Comparison of ENCODE assay signal across 27 cellular contexts in the genomic region with DNA sequence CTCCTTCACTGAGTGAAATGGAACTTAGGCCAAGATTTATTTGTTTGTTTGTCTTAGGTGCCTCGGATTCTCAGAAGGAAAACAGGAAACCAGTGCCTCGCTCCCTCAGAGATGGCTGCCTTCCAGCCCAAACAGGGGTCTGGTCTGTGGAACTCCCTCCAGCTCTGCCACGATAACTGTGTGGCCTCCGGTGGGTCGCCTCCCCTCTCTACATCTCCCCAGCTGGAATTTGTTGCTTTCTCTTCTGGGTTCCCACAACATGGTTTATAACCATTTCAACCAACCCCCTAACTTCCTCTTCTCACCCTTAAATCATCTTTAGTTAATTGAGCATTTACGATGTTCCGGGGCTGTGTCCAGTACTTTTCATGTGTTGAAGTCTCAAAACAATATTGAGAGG. TPM values are rescaled to one million over a fixed set of nuclear protein-coding genes. Genes with fewer than 3 reads are reported as not detected.
DNase-seq lines count a peak whose midpoint lies in the region; ATAC-seq, FAIRE-seq and TF ChIP-seq lines count a peak whose summit lies in the region.
"Had no signal": no experiment of that assay in that cellular context is flagged by ENCODE, and none has a peak within 500 bp of the region (broad histone marks: within the 10 kb centered on the region; RNA-seq: fewer than 3 reads in every experiment).

No MANE protein-coding gene starts in this region.

- H3K4me1 Mint-ChIP-seq in activated naive CD8-positive, alpha-beta T cell (ENCODE audit: low read depth), result peaks cover 23% of the 10 kb centered on the region
- H3K4me1 Mint-ChIP-seq in activated naive CD8-positive, alpha-beta T cell treated with anti-CD3 and anti-CD28 coated beads for 36 hours, result peaks cover 17% of the 10 kb centered on the region
- H3K4me1 Mint-ChIP-seq in stimulated activated effector memory CD8-positive, alpha-beta T cell treated with anti-CD3 and anti-CD28 coated beads, Interleukin-12 subunit alpha, Interleukin-12 subunit beta, amount 100 ng/mL, for 72 hours, result peaks cover 12% of the 10 kb centered on the region

- H3K4me3 Mint-ChIP-seq in activated naive CD8-positive, alpha-beta T cell, result no peak overlapping the region
- no peak overlapping the region for H3K4me3 Mint-ChIP-seq in activated naive CD8-positive, alpha-beta T cell treated with anti-CD3 and anti-CD28 coated beads for 36 hours
- no peak overlapping the region for H3K4me3 Mint-ChIP-seq in stimulated activated effector memory CD8-positive, alpha-beta T cell treated with anti-CD3 and anti-CD28 coated beads, Interleukin-12 subunit alpha, Interleukin-12 subunit beta, amount 100 ng/mL, for 72 hours
- H3K4me3 Mint-ChIP-seq: activated naive CD4-positive, alpha-beta T cell treated with anti-CD3 and anti-CD28 coated beads, Interleukin-2, amount 10 ng/mL, durations not matched to agents 7 days and 5 days; central memory CD8-positive, alpha-beta T cell; stimulated activated naive CD8-positive, alpha-beta T cell treated with anti-CD3 and anti-CD28 coated beads, Interleukin-15, Interleukin-2, amounts not matched to agents 100 ng/mL and 50 ng/mL, for 24 hours had no signal

- H3K79me2 ChIP-seq in endothelial cell of umbilical vein (ENCODE audit: control insufficient read depth, insufficient read depth, low read length), result no peaks in the 10 kb centered on the region

- no peaks in the 10 kb centered on the region for H3K27me3 ChIP-seq in endothelial cell of umbilical vein (ENCODE audit: control insufficient read depth in 2 of 2, insufficient read depth in 2 of 2, low read length in 2 of 2)
- H3K27me3 ChIP-seq: BE2C, transverse colon had no signal

- H3K4me3 ChIP-seq in endothelial cell of umbilical vein (replicated peaks in 1 of 3; ENCODE audit: insufficient read depth in 1 of 3, low read depth in 1 of 3, low read length in 3 of 3), result no peak overlapping the region
- H3K4me3 ChIP-seq: HAP-1, lung, psoas muscle, transverse colon had no signal

- no peaks in the 10 kb centered on the region for H3K9me3 Mint-ChIP-seq in activated naive CD8-positive, alpha-beta T cell (ENCODE audit: low read depth)
- no peaks in the 10 kb centered on the region for H3K9me3 Mint-ChIP-seq in activated naive CD8-positive, alpha-beta T cell treated with anti-CD3 and anti-CD28 coated beads for 36 hours
- H3K9me3 Mint-ChIP-seq in stimulated activated effector memory CD8-positive, alpha-beta T cell treated with anti-CD3 and anti-CD28 coated beads, Interleukin-12 subunit alpha, Interleukin-12 subunit beta, amount 100 ng/mL, for 72 hours, result no peaks in the 10 kb centered on the region
- H3K9me3 Mint-ChIP-seq: activated naive CD4-positive, alpha-beta T cell treated with anti-CD3 and anti-CD28 coated beads, Interleukin-2, amount 10 ng/mL, durations not matched to agents 7 days and 5 days; central memory CD8-positive, alpha-beta T cell; stimulated activated naive CD8-positive, alpha-beta T cell treated with anti-CD3 and anti-CD28 coated beads, Interleukin-15, Interleukin-2, amounts not matched to agents 100 ng/mL and 50 ng/mL, for 24 hours had no signal

- POLR2A ChIA-PET in endothelial cell of umbilical vein (lab: Charles Lee), result no interaction called here

- H4K20me1 ChIP-seq in endothelial cell of umbilical vein (replicated peaks; ENCODE audit: control insufficient read depth, extremely low read depth, insufficient read depth, low read length), result no peaks in the 10 kb centered on the region

- H3K27me3 Mint-ChIP-seq in activated naive CD8-positive, alpha-beta T cell, result no peaks in the 10 kb centered on the region
- H3K27me3 Mint-ChIP-seq in activated naive CD8-positive, alpha-beta T cell treated with anti-CD3 and anti-CD28 coated beads for 36 hours, result peaks cover 3% of the 10 kb centered on the region
- H3K27me3 Mint-ChIP-seq: stimulated activated naive CD8-positive, alpha-beta T cell treated with anti-CD3 and anti-CD28 coated beads, Interleukin-15, Interleukin-2, amounts not matched to agents 100 ng/mL and 50 ng/mL, for 24 hours had no signal

- H3K27ac ChIP-seq in endothelial cell of umbilical vein (ENCODE audit: insufficient read depth, low read depth, low read length), result peak overlapping the region; percentile 33

- no peak for DNase-seq in activated naive CD8-positive, alpha-beta T cell treated with anti-CD3 and anti-CD28 coated beads for 36 hours
- DNase-seq in NOMO-1 treated with DMSO at 0.1 percent for 48 hours (lab: John Stamatoyannopoulos, UW; ENCODE audit: unreplicated experiment) (peak; percentile 55), endothelial cell of umbilical vein (ENCODE audit: low read depth, low spot score) (peak; percentile 55), SIG-M5 (lab: John Stamatoyannopoulos, UW) (no peak), GM20000 (ENCODE audit: low spot score) (no peak)
- DNase-seq in stimulated activated effector memory CD8-positive, alpha-beta T cell treated with anti-CD3 and anti-CD28 coated beads, Interleukin-12 subunit alpha, Interleukin-12 subunit beta, amount 100 ng/mL, for 72 hours (ENCODE audit: low spot score in 2 of 2), result no peak
- DNase-seq: activated naive CD4-positive, alpha-beta T cell treated with anti-CD3 and anti-CD28 coated beads, Interleukin-2, amount 10 ng/mL, durations not matched to agents 7 days and 5 days; BE2C; COR-L47; erythroblast; foreskin melanocyte; hippocampal formation; NCI-H1436 treated with DMSO at 0.1 percent for 48 hours; NCI-H2171; NCI-H526; psoas muscle; small intestine; transverse colon had no signal

- H3K9me1 ChIP-seq in endothelial cell of umbilical vein (replicated peaks; ENCODE audit: control insufficient read depth, extremely low read depth, insufficient read depth, low read length), result no peaks in the 10 kb centered on the region

- no peak for TF ChIP-seq POLR2A in endothelial cell of umbilical vein (IDR thresholded peaks at IDR 0.05; ENCODE audit: low read depth, low read length)

- FAIRE-seq in endothelial cell of umbilical vein (lab: Jason Lieb, UNC), result no peak
- FAIRE-seq: small intestine had no signal

- intact Hi-C loops in endothelial cell of umbilical vein (cut with micrococcal nuclease), result no loop called here

- peaks cover 33% of the 10 kb centered on the region for H3K4me1 ChIP-seq in endothelial cell of umbilical vein (ENCODE audit: control insufficient read depth, extremely low read depth, insufficient read depth, low read length)
- H3K4me1 ChIP-seq: BE2C, HAP-1, psoas muscle had no signal

- dilution Hi-C loops in endothelial cell of umbilical vein (cut with MboI; ENCODE audit: extremely low pct_ligation_motif_present, low sequenced_read_pairs), result loop anchor here (25.0 kb wide), 1 partner anchor 97 kb away; a partner anchor contains a TSS

- peak overlapping the region; percentile 2 for H3K4me2 ChIP-seq in endothelial cell of umbilical vein (ENCODE audit: insufficient read depth, low read length)

- no peak overlapping the region for H3K9ac ChIP-seq in endothelial cell of umbilical vein (replicated peaks; ENCODE audit: extremely low read depth, insufficient read depth, low read length)

- H3K36me3 Mint-ChIP-seq in activated naive CD8-positive, alpha-beta T cell, result no peaks in the 10 kb centered on the region
- no peaks in the 10 kb centered on the region for H3K36me3 Mint-ChIP-seq in activated naive CD8-positive, alpha-beta T cell treated with anti-CD3 and anti-CD28 coated beads for 36 hours
- no peaks in the 10 kb centered on the region for H3K36me3 Mint-ChIP-seq in stimulated activated effector memory CD8-positive, alpha-beta T cell treated with anti-CD3 and anti-CD28 coated beads, Interleukin-12 subunit alpha, Interleukin-12 subunit beta, amount 100 ng/mL, for 72 hours
- H3K36me3 Mint-ChIP-seq: activated naive CD4-positive, alpha-beta T cell treated with anti-CD3 and anti-CD28 coated beads, Interleukin-2, amount 10 ng/mL, durations not matched to agents 7 days and 5 days had no signal

- peak overlapping the region; percentile 20 for H2AFZ ChIP-seq in endothelial cell of umbilical vein (ENCODE audit: low read depth, low read length)

- no peaks in the 10 kb centered on the region for H3K36me3 ChIP-seq in endothelial cell of umbilical vein (ENCODE audit: control insufficient read depth in 2 of 2, extremely low read depth in 1 of 2, insufficient read depth in 2 of 2, low read length in 2 of 2)
- H3K36me3 ChIP-seq: BE2C, HAP-1, transverse colon had no signal

- TF ChIP-seq CTCF in endothelial cell of umbilical vein (IDR thresholded peaks at IDR 0.05; ENCODE audit: extremely low read depth in 1 of 2, insufficient read depth in 1 of 2, low read depth in 1 of 2, low read length in 2 of 2) (no peak), GM20000 (IDR thresholded peaks at IDR 0.05; ENCODE audit: extremely low read depth, missing control alignments) (no peak)

- CTCF ChIA-PET in endothelial cell of umbilical vein (lab: Charles Lee), result interaction anchor here (1.4 to 2.8 kb wide), 4 partner anchors 15 to 102 kb away, joined by 3 to 36 read pairs (median 6); no protein-coding TSS in a partner anchor

- peak overlapping the region; percentile 16 for H3K27ac Mint-ChIP-seq in activated naive CD8-positive, alpha-beta T cell
- no peak overlapping the region for H3K27ac Mint-ChIP-seq in activated naive CD8-positive, alpha-beta T cell treated with anti-CD3 and anti-CD28 coated beads for 36 hours
- H3K27ac Mint-ChIP-seq in stimulated activated effector memory CD8-positive, alpha-beta T cell treated with anti-CD3 and anti-CD28 coated beads, Interleukin-12 subunit alpha, Interleukin-12 subunit beta, amount 100 ng/mL, for 72 hours, result peak overlapping the region; percentile 55
- H3K27ac Mint-ChIP-seq: activated naive CD4-positive, alpha-beta T cell treated with anti-CD3 and anti-CD28 coated beads, Interleukin-2, amount 10 ng/mL, durations not matched to agents 7 days and 5 days; stimulated activated naive CD8-positive, alpha-beta T cell treated with anti-CD3 and anti-CD28 coated beads, Interleukin-15, Interleukin-2, amounts not matched to agents 100 ng/mL and 50 ng/mL, for 24 hours had no signal

- no peak for ATAC-seq in stimulated activated effector memory CD8-positive, alpha-beta T cell treated with anti-CD3 and anti-CD28 coated beads, Interleukin-12 subunit alpha, Interleukin-12 subunit beta, amount 100 ng/mL, for 72 hours
- no peak for ATAC-seq in GM21723 (IDR thresholded peaks at IDR 0.05; ENCODE audit: unreplicated experiment)
- ATAC-seq: psoas muscle had no signal

- BruUV-seq in endothelial cell of umbilical vein (replicated peaks; lab: Mats Ljungman, UMichigan), result no TSS peak

- H3K9me3 ChIP-seq in endothelial cell of umbilical vein (replicated peaks; ENCODE audit: control insufficient read depth, insufficient read depth, low read length), result no peaks in the 10 kb centered on the region
- H3K9me3 ChIP-seq: BE2C, HAP-1, psoas muscle, transverse colon had no signal

RNA-seq across cellular contexts. Expression of a gene that starts 30.9 kb away (rescaled TPM):
- under 1 TPM; 0.34 to 0.54 TPM for total RNA-seq in activated naive CD8-positive, alpha-beta T cell treated with anti-CD3 and anti-CD28 coated beads for 36 hours
- total RNA-seq in endothelial cell of umbilical vein, result 3.1 and 4.4 TPM in 2 replicates
- polyA plus RNA-seq in endothelial cell of umbilical vein, result 14.4 and 19.3 TPM in 2 replicates
- polyA plus RNA-seq in endothelial cell of umbilical vein (2011; cell fraction: cytosol; rRNA removed), result 8.6 and 9.4 TPM in 2 replicates
- 2.9 and 4.0 TPM in 2 replicates for polyA plus RNA-seq in endothelial cell of umbilical vein (2011; cell fraction: nucleus; rRNA removed)
- polyA plus RNA-seq in endothelial cell of umbilical vein (2012), result 2.6 and 2.9 TPM in 2 replicates
- polyA minus RNA-seq in endothelial cell of umbilical vein, result 4.8 and 5.6 TPM in 2 replicates
- 41.6 TPM for polyA minus RNA-seq in endothelial cell of umbilical vein (2011; cell fraction: cytosol; rRNA and poly(A)+ RNA removed)
- 1.4 and 1.6 TPM in 2 replicates for polyA minus RNA-seq in endothelial cell of umbilical vein (2011; cell fraction: nucleus; rRNA and poly(A)+ RNA removed)
- total RNA-seq: A172 had no signal

RNA-seq across cellular contexts. Expression of a gene that starts 43.2 kb away (rescaled TPM):
- 10 to 100 TPM; 12.4 to 12.7 TPM for total RNA-seq in activated naive CD8-positive, alpha-beta T cell treated with anti-CD3 and anti-CD28 coated beads for 36 hours
- total RNA-seq in endothelial cell of umbilical vein, result not detected in 2 replicates
- not detected in 2 replicates for polyA plus RNA-seq in endothelial cell of umbilical vein
- not detected in 2 replicates for polyA plus RNA-seq in endothelial cell of umbilical vein (2011; cell fraction: cytosol; rRNA removed)
- not detected in 2 replicates for polyA plus RNA-seq in endothelial cell of umbilical vein (2011; cell fraction: nucleus; rRNA removed)
- not detected in 2 replicates for polyA plus RNA-seq in endothelial cell of umbilical vein (2012)
- polyA minus RNA-seq in endothelial cell of umbilical vein, result not detected in 2 replicates
- polyA minus RNA-seq in endothelial cell of umbilical vein (2011; cell fraction: cytosol; rRNA and poly(A)+ RNA removed), result not detected
- polyA minus RNA-seq in endothelial cell of umbilical vein (2011; cell fraction: nucleus; rRNA and poly(A)+ RNA removed), result not detected in 2 replicates
- total RNA-seq: A172, Daoy had no signal

RNA-seq across cellular contexts. Expression of a gene that starts 56.9 kb away (rescaled TPM):
- total RNA-seq in activated naive CD8-positive, alpha-beta T cell treated with anti-CD3 and anti-CD28 coated beads for 36 hours, result under 1 TPM in 1 of 2 experiments, not detected in 1; 0.14 TPM
- 1.2 and 2.3 TPM in 2 replicates for total RNA-seq in endothelial cell of umbilical vein
- 2.0 TPM in 2 replicates for polyA plus RNA-seq in endothelial cell of umbilical vein
- 1.2 and 2.5 TPM in 2 replicates for polyA plus RNA-seq in endothelial cell of umbilical vein (2011; cell fraction: cytosol; rRNA removed)
- 0.65 and 1.1 TPM in 2 replicates for polyA plus RNA-seq in endothelial cell of umbilical vein (2011; cell fraction: nucleus; rRNA removed)
- 0.66 and 1.6 TPM in 2 replicates for polyA plus RNA-seq in endothelial cell of umbilical vein (2012)
- 0.96 and 1.6 TPM in 2 replicates for polyA minus RNA-seq in endothelial cell of umbilical vein
- not detected for polyA minus RNA-seq in endothelial cell of umbilical vein (2011; cell fraction: cytosol; rRNA and poly(A)+ RNA removed)
- polyA minus RNA-seq in endothelial cell of umbilical vein (2011; cell fraction: nucleus; rRNA and poly(A)+ RNA removed), result 0.29 and 0.53 TPM in 2 replicates
- total RNA-seq: T-helper 1 cell treated with Interleukin-12 subunit alpha and Interleukin-12 subunit beta and Interleukin-4 antibody, amounts not matched to agents 30 ng/mL and 1 ng/mL, for 36 hours had no signal

Comparison
In these comparisons a context has a peak if more than half of its experiments do, and no peak if none do; other contexts are left out.
1. DNase-seq: peak in NOMO-1 treated with DMSO at 0.1 percent for 48 hours (single experiment) and endothelial cell of umbilical vein (single experiment); none in activated naive CD8-positive, alpha-beta T cell treated with anti-CD3 and anti-CD28 coated beads for 36 hours (single experiment), stimulated activated effector memory CD8-positive, alpha-beta T cell treated with anti-CD3 and anti-CD28 coated beads, Interleukin-12 subunit alpha, Interleukin-12 subunit beta, amount 100 ng/mL, for 72 hours (0 of 2), SIG-M5 (single experiment) and GM20000 (single experiment).
2. RNA of a gene that starts 43.2 kb away (total RNA-seq): 12.4 to 12.7 TPM in activated naive CD8-positive, alpha-beta T cell treated with anti-CD3 and anti-CD28 coated beads for 36 hours; not detected in endothelial cell of umbilical vein; every median in the first group is over 10 times any median in the second.